ENCODE assay signal across 21 cellular contexts in the genomic region with DNA sequence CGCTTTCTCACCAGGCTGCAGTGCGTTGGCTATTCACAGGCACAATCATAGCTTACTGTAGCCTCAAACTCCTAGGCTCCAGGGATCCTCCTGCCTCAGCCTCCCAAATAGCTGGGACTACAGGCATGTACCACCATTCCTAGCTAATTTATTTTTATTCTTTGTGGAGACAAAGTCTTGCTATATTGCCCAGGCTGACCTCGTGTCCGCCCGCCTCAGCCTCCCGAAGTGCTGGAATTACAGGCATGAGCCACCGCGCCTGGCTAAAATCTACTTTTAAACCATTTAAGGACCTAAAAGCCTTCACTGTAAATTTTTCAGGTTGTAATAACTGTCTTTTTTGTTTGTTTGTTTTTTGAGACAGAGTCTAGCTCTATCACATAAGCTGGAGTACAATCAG. TPM values are rescaled to one million over a fixed set of nuclear protein-coding genes. Genes with fewer than 3 reads are reported as not detected.
A peak's percentile ranks its signal among the peaks of the same experiment; 100 is the strongest.
DNase-seq lines count a peak whose midpoint lies in the region; ATAC-seq and TF ChIP-seq lines count a peak whose summit lies in the region.
"Had no signal": no experiment of that assay in that cellular context is flagged by ENCODE, and none has a peak within 500 bp of the region (broad histone marks: within the 10 kb centered on the region; RNA-seq: fewer than 3 reads in every experiment).

No MANE protein-coding gene starts in this region.

- H3K36me3 Mint-ChIP-seq in activated naive CD4-positive, alpha-beta T cell treated with anti-CD3 and anti-CD28 coated beads, Interleukin-2, amount 50 U/mL, for 24 hours = peaks cover 20% of the 10 kb centered on the region
- H3K36me3 Mint-ChIP-seq: type B pancreatic cell had no signal

- no peak overlapping the region for H3K23ac ChIP-seq in mesendoderm (ENCODE audit: low read length)

- no peaks in the 10 kb centered on the region for H3K27me3 Mint-ChIP-seq in activated naive CD4-positive, alpha-beta T cell treated with anti-CD3 and anti-CD28 coated beads, Interleukin-2, amount 50 U/mL, for 24 hours
- H3K27me3 Mint-ChIP-seq: type B pancreatic cell had no signal

- H3K79me1 ChIP-seq in mesendoderm (ENCODE audit: low read length) = no peaks in the 10 kb centered on the region

- no peak overlapping the region for H3K4ac ChIP-seq in mesendoderm (ENCODE audit: low read depth, low read length)

- H3K9ac ChIP-seq in parathyroid adenoma (no peak overlapping the region), mesendoderm (ENCODE audit: low read length) (no peak overlapping the region)

- H3K4me3 ChIP-seq in coronary artery (peak overlapping the region; percentile 12), parathyroid adenoma (ENCODE audit: low read depth, low read length) (no peak overlapping the region), upper lobe of left lung (no peak overlapping the region), mesendoderm (ENCODE audit: low read length) (no peak overlapping the region)

- no peak overlapping the region for H3K18ac ChIP-seq in mesendoderm (ENCODE audit: low read length)

- H4K5ac ChIP-seq in mesendoderm (ENCODE audit: low read length) = no peak overlapping the region

- 82 to 84% methylated on average over 8 of the region's 8 CpGs for WGBS in upper lobe of left lung, 2 donors
- no CpG with 5 or more reads among the region's 8 CpGs for WGBS in mesendoderm (ENCODE audit: extremely low coverage, insufficient coverage, low lambda C conversion rate)

- H3K27me3 ChIP-seq in parathyroid adenoma (ENCODE audit: control insufficient read depth, insufficient read depth, low read length) (no peaks in the 10 kb centered on the region), upper lobe of left lung (no peaks in the 10 kb centered on the region), mesendoderm (ENCODE audit: insufficient read depth, low read length, poor library complexity) (no peaks in the 10 kb centered on the region)

- peaks cover 64% of the 10 kb centered on the region for H3K4me1 Mint-ChIP-seq in activated naive CD4-positive, alpha-beta T cell treated with anti-CD3 and anti-CD28 coated beads, Interleukin-2, amount 50 U/mL, for 24 hours

- no peak overlapping the region for H2BK5ac ChIP-seq in mesendoderm (ENCODE audit: low read length)

- DNase-seq in activated naive CD4-positive, alpha-beta T cell treated with anti-CD3 and anti-CD28 coated beads, Interleukin-2, amount 50 U/mL, for 16 hours = no peak
- DNase-seq in coronary artery (ENCODE audit: low spot score) (peak; percentile 33), upper lobe of left lung (no peak), NCI-H774 (lab: John Stamatoyannopoulos, UW) (no peak), H4 (ENCODE audit: low spot score) (no peak), mesendoderm (no peak)
- DNase-seq: activated T-cell treated with anti-CD3 and anti-CD28 coated beads, Interleukin-2, amount 50 U/mL, for 4 hours; amygdala; Caco-2; endodermal cell; hippocampal formation; KG1; kidney; NCI-H2081 treated with DMSO at 0.1 percent for 48 hours; NCI-H524; OCI-M1; stimulated activated CD4-positive, alpha-beta T cell treated with anti-CD3 and anti-CD28 coated beads, Interleukin-4, amount 100 ng/mL, for 24 hours; T-helper 9 cell had no signal

- no peak for TF ChIP-seq CTCF in coronary artery (IDR thresholded peaks at IDR 0.05)
- no peak for TF ChIP-seq CTCF in parathyroid adenoma (IDR thresholded peaks at IDR 0.05)
- TF ChIP-seq CTCF in upper lobe of left lung (IDR thresholded peaks at IDR 0.05) = no peak

- ATAC-seq in upper lobe of left lung (ENCODE audit: low FRiP score in 2 of 2) = no peak
- ATAC-seq: activated T-cell treated with anti-CD3 and anti-CD28 coated beads, Interleukin-2, amount 50 U/mL, for 4 hours had no signal

- H2AK5ac ChIP-seq in mesendoderm (ENCODE audit: low read length) = no peak overlapping the region

- no peak for TF ChIP-seq EP300 in upper lobe of left lung (IDR thresholded peaks at IDR 0.05)

- H2BK120ac ChIP-seq in mesendoderm (ENCODE audit: low read depth, low read length) = no peak overlapping the region

- no peak overlapping the region for H2BK15ac ChIP-seq in mesendoderm (replicated peaks; ENCODE audit: low read depth)

- TF ChIP-seq POLR2A in upper lobe of left lung (IDR thresholded peaks at IDR 0.05) = no peak

- H3K9me3 ChIP-seq in parathyroid adenoma (ENCODE audit: control insufficient read depth, low read length) = no peaks in the 10 kb centered on the region
- no peaks in the 10 kb centered on the region for H3K9me3 ChIP-seq in upper lobe of left lung
- H3K9me3 ChIP-seq: Caco-2 had no signal

- H3K4me3 Mint-ChIP-seq in activated naive CD4-positive, alpha-beta T cell treated with anti-CD3 and anti-CD28 coated beads, Interleukin-2, amount 50 U/mL, for 24 hours = no peak overlapping the region
- H3K4me3 Mint-ChIP-seq: activated T-cell treated with anti-CD3 and anti-CD28 coated beads, Interleukin-2, amount 50 U/mL, for 4 hours; endodermal cell; type B pancreatic cell had no signal

- no peak overlapping the region for H3K56ac ChIP-seq in mesendoderm (ENCODE audit: low read length)

- no peaks in the 10 kb centered on the region for H3K36me3 ChIP-seq in parathyroid adenoma (ENCODE audit: control insufficient read depth, insufficient read depth, low read length)
- H3K36me3 ChIP-seq in upper lobe of left lung = peaks cover 11 to 87% (median 39%) of the 10 kb centered on the region in 4 donors
- no peaks in the 10 kb centered on the region for H3K36me3 ChIP-seq in mesendoderm (ENCODE audit: control insufficient read depth, insufficient read depth, low read length)

- no peak overlapping the region for H3K4me2 ChIP-seq in parathyroid adenoma (ENCODE audit: low read length)
- no peak overlapping the region for H3K4me2 ChIP-seq in mesendoderm (ENCODE audit: low read length)

- H3K9me3 Mint-ChIP-seq in activated naive CD4-positive, alpha-beta T cell treated with anti-CD3 and anti-CD28 coated beads, Interleukin-2, amount 50 U/mL, for 24 hours = no peaks in the 10 kb centered on the region
- H3K9me3 Mint-ChIP-seq: activated T-cell treated with anti-CD3 and anti-CD28 coated beads, Interleukin-2, amount 50 U/mL, for 4 hours; endodermal cell; type B pancreatic cell had no signal

- H2AFZ ChIP-seq in parathyroid adenoma = no peak overlapping the region

- H3K27ac Mint-ChIP-seq in activated naive CD4-positive, alpha-beta T cell treated with anti-CD3 and anti-CD28 coated beads, Interleukin-2, amount 50 U/mL, for 24 hours = peak overlapping the region; percentile 77
- H3K27ac Mint-ChIP-seq: endodermal cell, type B pancreatic cell had no signal

- peak overlapping the region; percentile 65 to 79 for H3K27ac ChIP-seq in coronary artery
- peak overlapping the region; percentile 39 for H3K27ac ChIP-seq in parathyroid adenoma
- peak overlapping the region; percentile 20 to 72 (median 46) for H3K27ac ChIP-seq in upper lobe of left lung
- H3K27ac ChIP-seq in mesendoderm (ENCODE audit: low read depth, low read length) = no peak overlapping the region

- H3K79me2 ChIP-seq in parathyroid adenoma = peaks cover 3% of the 10 kb centered on the region
- H3K79me2 ChIP-seq in mesendoderm (ENCODE audit: control insufficient read depth, insufficient read depth, low read length) = no peaks in the 10 kb centered on the region

- H3K4me1 ChIP-seq in parathyroid adenoma (no peaks in the 10 kb centered on the region), upper lobe of left lung (peaks cover 38 to 53% (median 43%) of the 10 kb centered on the region in 4 donors), mesendoderm (ENCODE audit: control insufficient read depth, low read depth, low read length) (no peaks in the 10 kb centered on the region)
- H3K4me1 ChIP-seq: Caco-2 had no signal

- H4K8ac ChIP-seq in mesendoderm (ENCODE audit: low read depth, low read length) = no peak overlapping the region

RNA-seq across cellular contexts. Expression of a gene that starts 15.2 kb away (rescaled TPM):
- 100 to 1,000 TPM; 134 to 224 (median 185) TPM for total RNA-seq in upper lobe of left lung
- total RNA-seq in H4 (2014; rRNA removed; shearing (Covaris generic)) = 23.9 and 24.4 TPM in 2 replicates
- 3.8 TPM for polyA plus RNA-seq in mesendoderm (2013, experiment 1 of 2)
- 3.9 TPM for polyA plus RNA-seq in mesendoderm (2013, experiment 2 of 2)
